17 cellular contexts compared by ENCODE assay signal in the genomic region with DNA sequence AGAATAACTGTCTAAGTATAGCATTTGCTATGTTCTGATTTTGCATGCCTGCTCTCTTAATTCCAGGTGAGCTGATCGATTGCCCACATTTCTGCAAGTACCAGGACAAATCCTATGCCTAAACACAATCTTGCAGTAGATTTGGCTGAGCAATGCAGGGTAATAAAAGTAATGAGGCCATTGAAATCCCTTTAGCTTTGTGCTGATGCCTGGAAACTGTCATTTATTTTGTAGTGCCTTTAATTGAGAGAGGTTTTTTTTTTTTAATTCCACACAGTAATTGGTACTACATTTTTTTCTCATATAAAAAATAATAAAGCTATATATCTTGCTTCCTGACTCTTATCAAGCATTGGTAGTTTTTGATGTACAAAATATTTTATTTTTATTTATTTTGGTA.
"Had no signal": no experiment of that assay in that cellular context is flagged by ENCODE, and none has a peak within 500 bp of the region (broad histone marks: within the 10 kb centered on the region; RNA-seq: fewer than 3 reads in every experiment).

No MANE protein-coding gene starts in this region.

- ATAC-seq: activated T-cell treated with anti-CD3 and anti-CD28 coated beads, Interleukin-2, amount 50 U/mL, for 4 hours; gastroesophageal sphincter; left lobe of liver; mucosa of descending colon; naive thymus-derived CD8-positive, alpha-beta T cell; pancreas; stimulated activated naive CD8-positive, alpha-beta T cell treated with anti-CD3 and anti-CD28 coated beads, Interleukin-15, amount 100 ng/mL, for 72 hours had no signal

- DNase-seq: activated CD4-positive, alpha-beta memory T cell treated with anti-CD3 and anti-CD28 coated beads, Interleukin-2, amount 10 ng/mL, durations not matched to agents 7 days and 5 days; activated CD4-positive, alpha-beta T cell treated with anti-CD3 and anti-CD28 coated beads for 4 hours; activated effector memory CD4-positive, alpha-beta T cell treated with Interleukin-2 at 50 U/mL for 16 hours; activated naive CD4-positive, alpha-beta T cell treated with anti-CD3 and anti-CD28 coated beads, Interleukin-2, amount 50 U/mL, for 16 hours; activated T-cell treated with anti-CD3 and anti-CD28 coated beads, Interleukin-2, amount 50 U/mL, for 4 hours; adrenal gland; endodermal cell; erythroblast; mucosa of descending colon; naive thymus-derived CD8-positive, alpha-beta T cell; pancreas; sigmoid colon; stimulated activated CD4-positive, alpha-beta T cell treated with anti-CD3 and anti-CD28 coated beads, Interleukin-1b, Interleukin-23, amount 100 ng/mL, for 48 hours; stimulated activated naive CD8-positive, alpha-beta T cell treated with anti-CD3 and anti-CD28 coated beads, Interleukin-15, amount 100 ng/mL, for 72 hours; WERI-Rb-1 had no signal
